ENCODE assay signal across 30 cellular contexts in the genomic region with DNA sequence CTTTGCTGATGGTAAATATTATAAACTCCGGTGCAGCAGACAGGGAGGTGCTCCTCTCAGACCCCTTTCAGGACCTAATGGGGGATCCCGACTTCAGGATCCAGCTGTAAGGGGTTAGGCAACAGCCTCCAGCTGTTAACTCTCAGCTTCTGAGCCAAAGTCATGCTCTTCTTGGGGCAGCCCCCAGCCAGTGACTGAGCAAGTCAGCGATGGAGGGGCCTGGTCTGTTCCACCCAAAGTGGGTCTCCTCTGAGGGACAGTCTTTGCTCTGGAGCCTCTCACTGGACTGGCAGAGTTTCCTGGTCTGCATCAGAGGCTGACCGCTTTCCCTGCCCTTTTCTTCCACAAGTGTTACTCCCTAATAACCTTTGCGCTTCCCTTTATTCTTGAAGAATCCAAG.
"Had no signal": no experiment of that assay in that cellular context is flagged by ENCODE, and none has a peak within 500 bp of the region (broad histone marks: within the 10 kb centered on the region; RNA-seq: fewer than 3 reads in every experiment).

No MANE protein-coding gene starts in this region.

- DNase-seq: activated CD4-positive, alpha-beta memory T cell treated with anti-CD3 and anti-CD28 coated beads for 36 hours; activated CD4-positive, alpha-beta T cell treated with anti-CD3 and anti-CD28 coated beads, Interleukin-2, amount 50 U/mL, for 1 hour; activated CD4-positive, CD25-positive, alpha-beta regulatory T cell; activated gamma-delta T cell treated with Interleukin-2 at 50 U/mL for 16 hours; activated naive CD4-positive, alpha-beta T cell treated with anti-CD3 and anti-CD28 coated beads for 36 hours; activated T-cell treated with anti-CD3 and anti-CD28 coated beads, Interleukin-2, amount 50 U/mL, for 24 hours; adrenal gland; body of pancreas; NCI-H1092 treated with DMSO at 0.1 percent for 48 hours; NCI-H1417; NCI-H146; NCI-H187; NCI-H2029 treated with DMSO at 0.1 percent for 48 hours; NCI-H2107; NCI-H2171; NCI-H510A; NCI-H526; NCI-H748 treated with DMSO at 0.1 percent for 48 hours; NK-92 treated with Interleukin-12 subunit alpha and Interleukin-12 subunit beta, amount 100 ng/mL, for 24 hours; PC-3; Peyer's patch; RPMI8226; SHP77; SJCRH30; T1000; WERI-Rb-1 had no signal

- H3K27ac ChIP-seq: adrenal gland, body of pancreas, breast epithelium, Peyer's patch, SJCRH30, SK-N-MC, WERI-Rb-1 had no signal

- H3K4me3 Mint-ChIP-seq: activated CD4-positive, alpha-beta memory T cell treated with anti-CD3 and anti-CD28 coated beads for 36 hours; activated naive CD4-positive, alpha-beta T cell treated with anti-CD3 and anti-CD28 coated beads for 36 hours; activated T-cell treated with anti-CD3 and anti-CD28 coated beads, Interleukin-2, amount 50 U/mL, for 24 hours had no signal

- H3K27ac Mint-ChIP-seq: activated CD4-positive, alpha-beta memory T cell treated with anti-CD3 and anti-CD28 coated beads for 36 hours; activated naive CD4-positive, alpha-beta T cell treated with anti-CD3 and anti-CD28 coated beads for 36 hours; activated naive CD4-positive, alpha-beta T cell treated with anti-CD3 and anti-CD28 coated beads, Interleukin-2, amount 50 U/mL, for 72 hours; activated T-cell treated with anti-CD3 and anti-CD28 coated beads, Interleukin-2, amount 50 U/mL, for 24 hours had no signal

- H3K4me3 ChIP-seq: adrenal gland, body of pancreas, breast epithelium, K562, Peyer's patch, SJCRH30, SK-N-MC had no signal

- ATAC-seq: activated naive CD4-positive, alpha-beta T cell treated with anti-CD3 and anti-CD28 coated beads, Interleukin-2, amount 50 U/mL, for 72 hours; body of pancreas; K562; PC-3 had no signal

- H3K36me3 Mint-ChIP-seq: activated CD4-positive, alpha-beta memory T cell treated with anti-CD3 and anti-CD28 coated beads for 36 hours; activated naive CD4-positive, alpha-beta T cell treated with anti-CD3 and anti-CD28 coated beads, Interleukin-2, amount 50 U/mL, for 72 hours had no signal

- H3K9me3 Mint-ChIP-seq: activated naive CD4-positive, alpha-beta T cell treated with anti-CD3 and anti-CD28 coated beads, Interleukin-2, amount 50 U/mL, for 72 hours; activated T-cell treated with anti-CD3 and anti-CD28 coated beads, Interleukin-2, amount 50 U/mL, for 24 hours had no signal
